Comparison of ENCODE assay signal across 12 cellular contexts in the genomic region with DNA sequence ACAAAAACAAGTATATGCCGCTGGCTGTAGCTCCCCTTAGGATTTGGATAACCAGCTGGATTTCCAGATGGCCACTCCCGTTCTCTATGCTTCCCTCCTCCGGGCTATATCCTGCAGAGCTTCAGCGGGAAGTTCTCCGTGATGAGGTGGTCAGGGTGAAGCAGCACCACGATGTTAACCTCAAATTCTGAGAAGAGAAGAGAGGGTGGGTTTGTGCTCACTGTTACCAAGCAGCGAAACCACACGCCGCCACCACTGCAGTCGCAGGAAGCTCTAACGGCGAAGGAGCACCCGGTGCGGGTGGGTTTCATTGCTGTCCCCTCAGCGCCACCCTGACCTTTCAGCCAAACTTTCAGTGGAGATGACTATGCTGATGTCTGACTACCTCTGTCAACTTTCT. TPM values are rescaled to one million over a fixed set of nuclear protein-coding genes. Genes with fewer than 3 reads are reported as not detected.
DNase-seq lines count a peak whose midpoint lies in the region; ATAC-seq and TF ChIP-seq lines count a peak whose summit lies in the region.
"Had no signal": no experiment of that assay in that cellular context is flagged by ENCODE, and none has a peak within 500 bp of the region (broad histone marks: within the 10 kb centered on the region; RNA-seq: fewer than 3 reads in every experiment).

No MANE protein-coding gene starts in this region.

- peak; percentile 48 for ATAC-seq in central memory CD8-positive, alpha-beta T cell (replicated peaks; ENCODE audit: extremely low read depth, poor library complexity, severe bottlenecking)

- no peaks in the 10 kb centered on the region for H3K27me3 ChIP-seq in osteoblast (ENCODE audit: insufficient read depth, low read length)
- H3K27me3 ChIP-seq: cardiac muscle cell had no signal

- no peaks in the 10 kb centered on the region for H3K9me3 ChIP-seq in osteoblast (ENCODE audit: low read depth, low read length)

- H3K4me1 Mint-ChIP-seq in central memory CD8-positive, alpha-beta T cell = peaks cover 33% of the 10 kb centered on the region

- peaks cover 2% of the 10 kb centered on the region for H3K79me2 ChIP-seq in osteoblast (ENCODE audit: insufficient read depth, low read length)
- H3K79me2 ChIP-seq: parathyroid adenoma had no signal

- peaks cover 68% of the 10 kb centered on the region for H3K36me3 ChIP-seq in osteoblast (ENCODE audit: insufficient read depth, low read length)

- H3K27ac ChIP-seq in osteoblast (ENCODE audit: low read depth, low read length) = no peak overlapping the region
- H3K27ac ChIP-seq: cardiac muscle cell, parathyroid adenoma had no signal

- peak overlapping the region; percentile 74 for H3K27ac Mint-ChIP-seq in central memory CD8-positive, alpha-beta T cell (ENCODE audit: low read depth)

- no peaks in the 10 kb centered on the region for H4K20me1 ChIP-seq in osteoblast (ENCODE audit: insufficient read depth, low read length)

- no peaks in the 10 kb centered on the region for H3K27me3 Mint-ChIP-seq in central memory CD8-positive, alpha-beta T cell

- TF ChIP-seq CTCF in osteoblast (IDR thresholded peaks at IDR 0.05; ENCODE audit: extremely low read depth, low read depth, low read length) = no peak

- no peak overlapping the region for H3K4me2 ChIP-seq in osteoblast (ENCODE audit: insufficient read depth, low read length)

- peak; percentile 86 for DNase-seq in Jurkat, Clone E6-1 (ENCODE audit: low read depth, low spot score)
- DNase-seq in activated CD8-positive, alpha-beta memory T cell treated with anti-CD3 and anti-CD28 coated beads for 48 hours (ENCODE audit: low read depth in 2 of 3, low spot score in 2 of 3) = peak; percentile 27 to 45 (median 34)
- DNase-seq in central memory CD8-positive, alpha-beta T cell (ENCODE audit: low spot score in 2 of 2) = peak; percentile 30 to 41
- peak; percentile 25 to 29 for DNase-seq in stimulated activated CD8-positive, alpha-beta memory T cell treated with anti-CD3 and anti-CD28 coated beads, Interleukin-2, amount 100 ng/mL, for 1 hour (ENCODE audit: low read depth in 2 of 2)
- DNase-seq in osteoblast (ENCODE audit: insufficient read length, low spot score, missing footprints) (no peak), hippocampal formation (lab: John Stamatoyannopoulos, UW) (no peak), AG20443 (ENCODE audit: low spot score) (no peak), NCI-H524 treated with DMSO at 0.1 percent for 48 hours (lab: John Stamatoyannopoulos, UW) (no peak)
- DNase-seq: DMS53, NCI-H1048 had no signal

- no peaks in the 10 kb centered on the region for H3K9me3 Mint-ChIP-seq in central memory CD8-positive, alpha-beta T cell

- H2AFZ ChIP-seq in osteoblast (ENCODE audit: low read length) = no peak overlapping the region
- H2AFZ ChIP-seq: parathyroid adenoma had no signal

- peak overlapping the region; percentile 36 for H3K4me3 Mint-ChIP-seq in central memory CD8-positive, alpha-beta T cell

- H3K36me3 Mint-ChIP-seq in central memory CD8-positive, alpha-beta T cell (ENCODE audit: insufficient read depth) = peaks cover 20% of the 10 kb centered on the region

- peaks cover 6% of the 10 kb centered on the region for H3K4me1 ChIP-seq in osteoblast (ENCODE audit: insufficient read depth, low read length)
- H3K4me1 ChIP-seq: parathyroid adenoma had no signal

- peak overlapping the region; percentile 40 for H3K4me3 ChIP-seq in Jurkat, Clone E6-1 (ENCODE audit: low read length)
- no peak overlapping the region for H3K4me3 ChIP-seq in osteoblast (ENCODE audit: insufficient read depth, low read length)
- H3K4me3 ChIP-seq: cardiac muscle cell had no signal

RNA-seq across cellular contexts. Expression of a gene that starts 41.7 kb away (rescaled TPM):
- 42.9 TPM for polyA plus RNA-seq in Jurkat, Clone E6-1 (2012; ENCODE audit: insufficient read depth, insufficient read length)
- 91.6 and 91.9 TPM in 2 replicates for total RNA-seq in osteoblast

Comparison
In these comparisons a context has a peak if more than half of its experiments do, and no peak if none do; other contexts are left out.
1. DNase-seq: peak in Jurkat, Clone E6-1 (single experiment), activated CD8-positive, alpha-beta memory T cell treated with anti-CD3 and anti-CD28 coated beads for 48 hours (3 of 3), central memory CD8-positive, alpha-beta T cell (2 of 2) and stimulated activated CD8-positive, alpha-beta memory T cell treated with anti-CD3 and anti-CD28 coated beads, Interleukin-2, amount 100 ng/mL, for 1 hour (2 of 2); none in osteoblast (single experiment), hippocampal formation (0 of 2), AG20443 (single experiment) and NCI-H524 treated with DMSO at 0.1 percent for 48 hours (single experiment).